Comparison of ENCODE assay signal across 22 cellular contexts in the genomic region with DNA sequence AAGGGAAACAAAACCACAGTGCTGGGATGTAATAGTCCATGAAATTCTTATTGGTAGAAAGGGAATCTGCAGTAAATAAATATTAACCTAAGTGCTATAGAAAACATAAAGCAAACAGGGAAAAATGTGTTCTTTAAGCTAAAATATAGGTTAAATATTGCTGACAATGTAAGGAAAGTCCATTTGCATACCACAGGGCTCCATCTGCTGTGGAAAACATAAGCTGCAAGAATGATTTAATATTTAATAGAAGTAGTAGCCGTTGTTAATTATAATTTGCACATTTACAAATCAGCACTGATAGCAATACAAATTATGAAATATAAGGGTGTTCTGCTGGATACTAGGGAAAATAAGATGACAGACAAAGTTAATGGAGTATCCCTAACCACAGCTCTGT.
"Had no signal": no experiment of that assay in that cellular context is flagged by ENCODE, and none has a peak within 500 bp of the region (broad histone marks: within the 10 kb centered on the region; RNA-seq: fewer than 3 reads in every experiment).

No MANE protein-coding gene starts in this region.

- H3K4me1 Mint-ChIP-seq: stimulated activated memory B cell treated with anti-CD40 and anti-IgM and Interleukin-4, amounts not matched to agents 10 μg/mL and 1 μg/mL and 100 μg/mL, for 72 hours; stimulated activated naive CD8-positive, alpha-beta T cell treated with anti-CD3 and anti-CD28 coated beads, Interleukin-15, amount 100 ng/mL, for 72 hours had no signal

- H3K27me3 Mint-ChIP-seq: dendritic cell treated with granulocyte-macrophage colony-stimulating factor and Interleukin-4, amounts not matched to agents 40 ng/mL and 50 ng/mL, for 4 days; effector memory CD8-positive, alpha-beta T cell; natural killer cell treated with Interleukin-12 subunit alpha and Interleukin-12 subunit beta and Interleukin-15 and Interleukin-18, amount 100 ng/mL, for 72 hours; stimulated activated memory B cell treated with anti-CD40 and anti-IgM and Interleukin-4, amounts not matched to agents 10 μg/mL and 1 μg/mL and 100 μg/mL, for 72 hours; stimulated activated naive CD8-positive, alpha-beta T cell treated with anti-CD3 and anti-CD28 coated beads, Interleukin-15, amount 100 ng/mL, for 72 hours had no signal

- DNase-seq: effector memory CD8-positive, alpha-beta T cell; esophagus squamous epithelium; foreskin fibroblast; kidney; left cardiac atrium; left ventricle myocardium inferior; mesenchymal stem cell; midbrain; psoas muscle; retina; spleen; stimulated activated CD4-positive, alpha-beta T cell treated with anti-CD3 and anti-CD28 coated beads, Interleukin-15, amount 100 ng/mL, for 24 hours; stimulated activated CD4-positive, alpha-beta T cell treated with anti-CD3 and anti-CD28 coated beads, Interleukin-1b, Interleukin-23, amount 100 ng/mL, for 48 hours; stimulated activated CD4-positive, alpha-beta T cell treated with anti-CD3 and anti-CD28 coated beads, Interleukin-4, amount 100 ng/mL, for 24 hours; stimulated activated naive CD8-positive, alpha-beta T cell treated with anti-CD3 and anti-CD28 coated beads, Interleukin-15, amount 100 ng/mL, for 72 hours; transverse colon had no signal

- H3K4me3 Mint-ChIP-seq: dendritic cell treated with granulocyte-macrophage colony-stimulating factor and Interleukin-4, amounts not matched to agents 40 ng/mL and 50 ng/mL, for 4 days; effector memory CD8-positive, alpha-beta T cell; natural killer cell treated with Interleukin-12 subunit alpha and Interleukin-12 subunit beta and Interleukin-15 and Interleukin-18, amount 100 ng/mL, for 72 hours; stimulated activated memory B cell treated with anti-CD40 and anti-IgM and Interleukin-4, amounts not matched to agents 10 μg/mL and 1 μg/mL and 100 μg/mL, for 72 hours; stimulated activated naive CD8-positive, alpha-beta T cell treated with anti-CD3 and anti-CD28 coated beads, Interleukin-15, amount 100 ng/mL, for 72 hours had no signal

- H3K27me3 ChIP-seq: esophagus squamous epithelium, neutrophil, spleen, transverse colon had no signal

- H3K36me3 ChIP-seq: esophagus squamous epithelium, left ventricle myocardium inferior, neutrophil, spleen, thoracic aorta, transverse colon had no signal

- H3K9me3 ChIP-seq: neutrophil, thoracic aorta had no signal

- H3K27ac Mint-ChIP-seq: dendritic cell treated with granulocyte-macrophage colony-stimulating factor and Interleukin-4, amounts not matched to agents 40 ng/mL and 50 ng/mL, for 4 days; effector memory CD8-positive, alpha-beta T cell; natural killer cell treated with Interleukin-12 subunit alpha and Interleukin-12 subunit beta and Interleukin-15 and Interleukin-18, amount 100 ng/mL, for 72 hours; stimulated activated memory B cell treated with anti-CD40 and anti-IgM and Interleukin-4, amounts not matched to agents 10 μg/mL and 1 μg/mL and 100 μg/mL, for 72 hours; stimulated activated naive CD8-positive, alpha-beta T cell treated with anti-CD3 and anti-CD28 coated beads, Interleukin-15, amount 100 ng/mL, for 72 hours had no signal

- H3K36me3 Mint-ChIP-seq: stimulated activated memory B cell treated with anti-CD40 and anti-IgM and Interleukin-4, amounts not matched to agents 10 μg/mL and 1 μg/mL and 100 μg/mL, for 72 hours had no signal

- H3K27ac ChIP-seq: esophagus squamous epithelium, left ventricle myocardium inferior, neutrophil, psoas muscle, spleen, thoracic aorta, transverse colon had no signal

- H3K4me3 ChIP-seq: esophagus squamous epithelium, left ventricle myocardium inferior, lung, psoas muscle, spleen, thoracic aorta, transverse colon had no signal
